ENCODE assay signal across 15 cellular contexts in genomic region chr12:6722863-6723262, GRCh38. TPM values are rescaled to one million over a fixed set of nuclear protein-coding genes. Genes with fewer than 3 reads are reported as not detected.
DNase-seq lines count a peak whose midpoint lies in the region; ATAC-seq, FAIRE-seq and TF ChIP-seq lines count a peak whose summit lies in the region.
"Had no signal": no experiment of that assay in that cellular context is flagged by ENCODE, and none has a peak within 500 bp of the region (broad histone marks: within the 10 kb centered on the region; RNA-seq: fewer than 3 reads in every experiment).

No MANE protein-coding gene starts in this region.

- no peaks in the 10 kb centered on the region for H3K9me2 ChIP-seq in OCI-LY1 (ENCODE audit: low read depth, low read length)

- intact Hi-C loops in HepG2 (cut with micrococcal nuclease; ENCODE audit: unreplicated experiment) (no loop called here), right lobe of liver (cut with DNase I) (loop anchor here (10.0 kb wide), 2 partner anchors 58 to 68 kb away; partner anchors contain the start of gene ING4 (in 1 of the 2)), upper lobe of right lung (cut with DNase I) (no loop called here)

- POLR2A ChIA-PET in HepG2 (lab: Yijun Ruan, JAX), result interaction anchor here (1.0 to 2.6 kb wide), 13 partner anchors 14 to 387 kb away, joined by 3 to 111 read pairs (median 9); partner anchors contain the start of genes CDCA3, MLF2, PTMS and USP5

- H3K4me2 ChIP-seq in HepG2 (ENCODE audit: low read depth, low read length) (peak overlapping the region; percentile 83), OCI-LY1 (ENCODE audit: low read length) (peak overlapping the region; percentile 89)

- no peak for TF ChIP-seq RAD21 in HepG2 (CRISPR knock-in tag; IDR thresholded peaks at IDR 0.05)

- H3K4me1 ChIP-seq in HepG2 (ENCODE audit: insufficient read depth, low read length) (peaks cover 31% of the 10 kb centered on the region), right lobe of liver (peaks cover 0 to 13% (median 0%) of the 10 kb centered on the region in 4 donors), OCI-LY1 (ENCODE audit: insufficient read depth, low read length, severe bottlenecking) (peaks cover 37% of the 10 kb centered on the region), upper lobe of right lung (peaks cover 10% of the 10 kb centered on the region)

- no peaks in the 10 kb centered on the region for H3K27me3 ChIP-seq in HepG2 (ENCODE audit: control insufficient read depth in 1 of 2, insufficient read depth in 2 of 2, low read length in 2 of 2)
- H3K27me3 ChIP-seq in right lobe of liver, result no peaks in the 10 kb centered on the region
- no peaks in the 10 kb centered on the region for H3K27me3 ChIP-seq in OCI-LY1 (ENCODE audit: insufficient read depth, low read length)
- H3K27me3 ChIP-seq in upper lobe of right lung, result no peaks in the 10 kb centered on the region
- H3K27me3 ChIP-seq: thyroid gland had no signal

- H3F3A ChIP-seq in OCI-LY1 (ENCODE audit: insufficient read depth, low read length), result peaks cover 7% of the 10 kb centered on the region; the same call in 1 of the 2 replicates

- ATAC-seq in HepG2, result no peak
- ATAC-seq in right lobe of liver, result no peak
- ATAC-seq in upper lobe of right lung, result no peak
- ATAC-seq in HG02840 (IDR thresholded peaks at IDR 0.05; ENCODE audit: low FRiP score, unreplicated experiment), result no peak

- H3K9ac ChIP-seq in HepG2 (ENCODE audit: insufficient read depth, low read depth, low read length) (peak overlapping the region; percentile 85; the same call in 1 of the 2 replicates), OCI-LY1 (ENCODE audit: low read length) (peak overlapping the region; percentile 87)

- TF ChIP-seq POLR2A in HepG2 (IDR thresholded peaks at IDR 0.05; ENCODE audit: insufficient read depth in 1 of 2, low read depth in 2 of 2, low read length in 2 of 2) (no peak), right lobe of liver (IDR thresholded peaks at IDR 0.05) (no peak), erythroblast (IDR thresholded peaks at IDR 0.05; ENCODE audit: low read length) (no peak)

- H2AFZ ChIP-seq in HepG2 (ENCODE audit: low read length) (no peak overlapping the region), OCI-LY1 (ENCODE audit: low read length) (no peak overlapping the region)

- BruUV-seq in HepG2 (replicated peaks; lab: Mats Ljungman, UMichigan), result no TSS peak

- 65% methylated on average over 3 of the region's 3 CpGs for WGBS in HepG2 (ENCODE audit: low lambda C conversion rate)
- WGBS in right lobe of liver (ENCODE audit: insufficient coverage, low coverage, low lambda C conversion rate, missing lambda C conversion rate), result 65% methylated on average over 3 of the region's 3 CpGs

- no peaks in the 10 kb centered on the region for H4K20me1 ChIP-seq in HepG2 (ENCODE audit: insufficient read depth, low read length)
- no peaks in the 10 kb centered on the region for H4K20me1 ChIP-seq in OCI-LY1 (ENCODE audit: insufficient read depth, low read length)

- H3K79me2 ChIP-seq in HepG2 (ENCODE audit: insufficient read depth, low read length), result peaks cover 3% of the 10 kb centered on the region
- H3K79me2 ChIP-seq in OCI-LY1 (ENCODE audit: insufficient read depth, low read length), result no peaks in the 10 kb centered on the region

- H3K36me3 ChIP-seq in HepG2 (replicated peaks in 1 of 2; ENCODE audit: control insufficient read depth in 1 of 2, insufficient read depth in 2 of 2, low read length in 2 of 2) (peaks cover 0 to under 1% of the 10 kb centered on the region in 2 experiments; a peak in 1 of 5 replicates), right lobe of liver (peaks cover 0 to 5% (median 0%) of the 10 kb centered on the region in 4 donors), OCI-LY1 (ENCODE audit: insufficient read depth, low read length) (no peaks in the 10 kb centered on the region), upper lobe of right lung (peaks cover 5% of the 10 kb centered on the region)

- TF ChIP-seq EP300 in HepG2 (IDR thresholded peaks at IDR 0.05; ENCODE audit: low read depth in 2 of 2, low read length in 2 of 2) (no peak), HepG2 (CRISPR knock-in tag; IDR thresholded peaks at IDR 0.05; ENCODE audit: borderline replicate concordance) (no peak)

- in situ Hi-C loops in HepG2 (cut with HindIII; ENCODE audit: extremely low pct_ligation_motif_present, low pct_unique_long_range_greater_than_20kb), result no loop called here

- DNase-seq in HepG2 (ENCODE audit: low spot score) (no peak), right lobe of liver (no peak), erythroblast (lab: John Stamatoyannopoulos, UW) (peak; percentile 71 to 86), upper lobe of right lung (no peak), iPS-NIHi11 (ENCODE audit: low spot score) (no peak), foreskin fibroblast (no peak)
- DNase-seq: activated CD4-positive, alpha-beta T cell treated with anti-CD3 and anti-CD28 coated beads, Interleukin-2, amount 50 U/mL, for 4 hours; amygdala; head of caudate nucleus; NCI-H510A treated with DMSO at 0.1 percent for 48 hours; right cardiac atrium; thyroid gland had no signal

- H3K27ac ChIP-seq in HepG2 (ENCODE audit: extremely low read length, insufficient read depth, low read length), result no peak overlapping the region
- H3K27ac ChIP-seq in right lobe of liver, result no peak overlapping the region
- H3K27ac ChIP-seq in OCI-LY1 (ENCODE audit: low read depth, low read length, poor library complexity, severe bottlenecking), result peak overlapping the region; percentile 76
- H3K27ac ChIP-seq in upper lobe of right lung, result no peak overlapping the region

- FAIRE-seq in HepG2 (lab: Jason Lieb, UNC), result no peak

- TF ChIP-seq CTCF in HepG2 (CRISPR knock-in tag; IDR thresholded peaks at IDR 0.05) (no peak), right lobe of liver (IDR thresholded peaks at IDR 0.05) (no peak), OCI-LY1 (IDR thresholded peaks at IDR 0.05; ENCODE audit: low read length) (no peak), upper lobe of right lung (IDR thresholded peaks at IDR 0.05) (no peak), foreskin fibroblast (IDR thresholded peaks at IDR 0.05; ENCODE audit: low read depth, low read length) (no peak)

- H3K9me3 ChIP-seq in HepG2 (ENCODE audit: low read length) (no peaks in the 10 kb centered on the region), right lobe of liver (no peaks in the 10 kb centered on the region), OCI-LY1 (ENCODE audit: low read length) (no peaks in the 10 kb centered on the region), upper lobe of right lung (no peaks in the 10 kb centered on the region)
- H3K9me3 ChIP-seq: thyroid gland had no signal

- CTCF ChIA-PET in HepG2 (lab: Yijun Ruan, JAX; ENCODE audit: low intra/inter-chr PET ratio, low total read pairs), result no interaction called here

- H3K4me3 ChIP-seq in HepG2 (replicated peaks in 1 of 3; ENCODE audit: insufficient read depth in 1 of 3, low read depth in 2 of 3, low read length in 3 of 3), result peak overlapping the region in 2 of 3 experiments; percentile 74 to 93; a peak in 3 of 6 replicates
- H3K4me3 ChIP-seq in right lobe of liver, result no peak overlapping the region
- H3K4me3 ChIP-seq in OCI-LY1 (ENCODE audit: low read depth, low read length, poor library complexity, severe bottlenecking), result peak overlapping the region; percentile 69
- peak overlapping the region; percentile 68 for H3K4me3 ChIP-seq in upper lobe of right lung
- H3K4me3 ChIP-seq in foreskin fibroblast (ENCODE audit: low read depth in 1 of 2, low read length in 2 of 2), result no peak overlapping the region

RNA-seq across cellular contexts. Expression of gene COPS7A, which starts 1.0 kb away (rescaled TPM):
- total RNA-seq in HepG2 (2016; rRNA removed; fragmentation: Illumina TruSeq; extraction: Trizol) (38.0 and 40.0 TPM in 2 replicates), right lobe of liver (10 to 100 TPM; 26.7 to 49.5 (median 30.6) TPM), upper lobe of right lung (57.9 TPM)
- 16.6 and 19.7 TPM in 2 replicates for total RNA-seq in HepG2 (2016; cell fraction: cytosol; rRNA removed; fragmentation: Illumina TruSeq; extraction: Trizol; ENCODE audit: low read depth)
- 38.4 and 43.8 TPM in 2 replicates for total RNA-seq in HepG2 (2016; cell fraction: insoluble cytoplasmic fraction; rRNA removed; fragmentation: Illumina TruSeq; extraction: Trizol)
- 33.7 and 38.9 TPM in 2 replicates for total RNA-seq in HepG2 (2016; cell fraction: membrane; rRNA removed; fragmentation: Illumina TruSeq; extraction: Trizol)
- total RNA-seq in HepG2 (2016; cell fraction: nucleus; rRNA removed; fragmentation: Illumina TruSeq; extraction: Trizol), result 20.4 and 24.9 TPM in 2 replicates
- polyA plus RNA-seq in HepG2 (2011; rRNA removed), result 71.4 and 73.6 TPM in 2 replicates
- polyA plus RNA-seq in HepG2 (2011; cell fraction: cytosol; rRNA removed), result 68.4 and 72.5 TPM in 2 replicates
- 96.7 and 97.8 TPM in 2 replicates for polyA plus RNA-seq in HepG2 (2011; cell fraction: nucleus; rRNA removed)
- 27.8 and 28.6 TPM in 2 replicates for polyA plus RNA-seq in HepG2 (2012)
- 16.8 and 17.8 TPM in 2 replicates for polyA plus RNA-seq in HepG2 (2016; cell fraction: cytosol; fragmentation: Illumina TruSeq; extraction: Trizol; ENCODE audit: low read depth)
- 43.9 and 53.4 TPM in 2 replicates for polyA plus RNA-seq in HepG2 (2016; cell fraction: insoluble cytoplasmic fraction; fragmentation: Illumina TruSeq; extraction: Trizol; ENCODE audit: low read depth)
- 27.8 and 32.9 TPM in 2 replicates for polyA plus RNA-seq in HepG2 (2016; cell fraction: membrane; fragmentation: Illumina TruSeq; extraction: Trizol; ENCODE audit: low read depth)
- 43.1 and 49.0 TPM in 2 replicates for polyA plus RNA-seq in HepG2 (2016; cell fraction: nucleus; fragmentation: Illumina TruSeq; extraction: Trizol; ENCODE audit: insufficient read depth, low read depth)
- 54.1 and 62.8 TPM in 2 replicates for polyA minus RNA-seq in HepG2 (2011; rRNA and poly(A)+ RNA removed; ENCODE audit: low replicate concordance)
- polyA minus RNA-seq in HepG2 (2011; cell fraction: cytosol; rRNA and poly(A)+ RNA removed), result 14.6 and 16.3 TPM in 2 replicates
- polyA minus RNA-seq in HepG2 (2011; cell fraction: nucleus; rRNA and poly(A)+ RNA removed), result 9.7 and 12.6 TPM in 2 replicates

RNA-seq across cellular contexts. Expression of gene PIANP, which starts 22.2 kb away (rescaled TPM):
- not detected in 2 replicates for total RNA-seq in HepG2 (2016; rRNA removed; fragmentation: Illumina TruSeq; extraction: Trizol)
- total RNA-seq in HepG2 (2016; cell fraction: cytosol; rRNA removed; fragmentation: Illumina TruSeq; extraction: Trizol; ENCODE audit: low read depth), result not detected in 2 replicates
- not detected in 2 replicates for total RNA-seq in HepG2 (2016; cell fraction: insoluble cytoplasmic fraction; rRNA removed; fragmentation: Illumina TruSeq; extraction: Trizol)
- total RNA-seq in HepG2 (2016; cell fraction: membrane; rRNA removed; fragmentation: Illumina TruSeq; extraction: Trizol), result not detected in 2 replicates
- not detected in 2 replicates for total RNA-seq in HepG2 (2016; cell fraction: nucleus; rRNA removed; fragmentation: Illumina TruSeq; extraction: Trizol)
- polyA plus RNA-seq in HepG2 (2011; rRNA removed), result not detected in 2 replicates
- not detected in 2 replicates for polyA plus RNA-seq in HepG2 (2011; cell fraction: cytosol; rRNA removed)
- polyA plus RNA-seq in HepG2 (2011; cell fraction: nucleus; rRNA removed), result not detected in 2 replicates
- 0.07 TPM in 1 of 2 replicates, not detected in the other for polyA plus RNA-seq in HepG2 (2012)
- polyA plus RNA-seq in HepG2 (2016; cell fraction: cytosol; fragmentation: Illumina TruSeq; extraction: Trizol; ENCODE audit: low read depth), result not detected in 2 replicates
- not detected in 2 replicates for polyA plus RNA-seq in HepG2 (2016; cell fraction: insoluble cytoplasmic fraction; fragmentation: Illumina TruSeq; extraction: Trizol; ENCODE audit: low read depth)
- polyA plus RNA-seq in HepG2 (2016; cell fraction: membrane; fragmentation: Illumina TruSeq; extraction: Trizol; ENCODE audit: low read depth), result not detected in 2 replicates
- polyA plus RNA-seq in HepG2 (2016; cell fraction: nucleus; fragmentation: Illumina TruSeq; extraction: Trizol; ENCODE audit: insufficient read depth, low read depth), result not detected in 2 replicates
- not detected in 2 replicates for polyA minus RNA-seq in HepG2 (2011; rRNA and poly(A)+ RNA removed; ENCODE audit: low replicate concordance)
- polyA minus RNA-seq in HepG2 (2011; cell fraction: cytosol; rRNA and poly(A)+ RNA removed), result not detected in 2 replicates
- polyA minus RNA-seq in HepG2 (2011; cell fraction: nucleus; rRNA and poly(A)+ RNA removed), result not detected in 2 replicates
- total RNA-seq in right lobe of liver, result not detected
- 0.20 TPM for total RNA-seq in upper lobe of right lung
- total RNA-seq: MCF 10A had no signal

RNA-seq across cellular contexts. Expression of gene MLF2, which starts 30.1 kb away (rescaled TPM):
- total RNA-seq in HepG2 (2016; rRNA removed; fragmentation: Illumina TruSeq; extraction: Trizol) (88.1 and 95.8 TPM in 2 replicates), right lobe of liver (100 to 1,000 TPM; 104 to 185 (median 134) TPM), upper lobe of right lung (118 TPM)
- total RNA-seq in HepG2 (2016; cell fraction: cytosol; rRNA removed; fragmentation: Illumina TruSeq; extraction: Trizol; ENCODE audit: low read depth), result 20.8 and 28.2 TPM in 2 replicates
- total RNA-seq in HepG2 (2016; cell fraction: insoluble cytoplasmic fraction; rRNA removed; fragmentation: Illumina TruSeq; extraction: Trizol), result 86.9 and 96.5 TPM in 2 replicates
- 41.7 and 71.5 TPM in 2 replicates for total RNA-seq in HepG2 (2016; cell fraction: membrane; rRNA removed; fragmentation: Illumina TruSeq; extraction: Trizol)
- total RNA-seq in HepG2 (2016; cell fraction: nucleus; rRNA removed; fragmentation: Illumina TruSeq; extraction: Trizol), result 50.4 and 54.8 TPM in 2 replicates
- polyA plus RNA-seq in HepG2 (2011; rRNA removed), result 167 and 178 TPM in 2 replicates
- 182 and 203 TPM in 2 replicates for polyA plus RNA-seq in HepG2 (2011; cell fraction: cytosol; rRNA removed)
- 234 and 240 TPM in 2 replicates for polyA plus RNA-seq in HepG2 (2011; cell fraction: nucleus; rRNA removed)
- 94.9 and 97.7 TPM in 2 replicates for polyA plus RNA-seq in HepG2 (2012)
- 31.3 and 48.0 TPM in 2 replicates for polyA plus RNA-seq in HepG2 (2016; cell fraction: cytosol; fragmentation: Illumina TruSeq; extraction: Trizol; ENCODE audit: low read depth)
- polyA plus RNA-seq in HepG2 (2016; cell fraction: insoluble cytoplasmic fraction; fragmentation: Illumina TruSeq; extraction: Trizol; ENCODE audit: low read depth), result 178 and 184 TPM in 2 replicates
- 69.7 and 93.5 TPM in 2 replicates for polyA plus RNA-seq in HepG2 (2016; cell fraction: membrane; fragmentation: Illumina TruSeq; extraction: Trizol; ENCODE audit: low read depth)
- polyA plus RNA-seq in HepG2 (2016; cell fraction: nucleus; fragmentation: Illumina TruSeq; extraction: Trizol; ENCODE audit: insufficient read depth, low read depth), result 128 and 129 TPM in 2 replicates
- polyA minus RNA-seq in HepG2 (2011; rRNA and poly(A)+ RNA removed; ENCODE audit: low replicate concordance), result 127 and 179 TPM in 2 replicates
- polyA minus RNA-seq in HepG2 (2011; cell fraction: cytosol; rRNA and poly(A)+ RNA removed), result 36.1 and 36.7 TPM in 2 replicates
- polyA minus RNA-seq in HepG2 (2011; cell fraction: nucleus; rRNA and poly(A)+ RNA removed), result 47.3 and 50.7 TPM in 2 replicates

RNA-seq across cellular contexts. Expression of gene ZNF384, which starts 33.7 kb away (rescaled TPM):
- total RNA-seq in HepG2 (2016; rRNA removed; fragmentation: Illumina TruSeq; extraction: Trizol) (23.6 and 24.1 TPM in 2 replicates), right lobe of liver (10 to 100 TPM; 11.9 to 22.3 (median 18.3) TPM), upper lobe of right lung (53.6 TPM)
- 9.5 and 12.0 TPM in 2 replicates for total RNA-seq in HepG2 (2016; cell fraction: cytosol; rRNA removed; fragmentation: Illumina TruSeq; extraction: Trizol; ENCODE audit: low read depth)
- 19.2 and 25.6 TPM in 2 replicates for total RNA-seq in HepG2 (2016; cell fraction: insoluble cytoplasmic fraction; rRNA removed; fragmentation: Illumina TruSeq; extraction: Trizol)
- total RNA-seq in HepG2 (2016; cell fraction: membrane; rRNA removed; fragmentation: Illumina TruSeq; extraction: Trizol), result 22.5 and 24.6 TPM in 2 replicates
- 23.6 and 28.7 TPM in 2 replicates for total RNA-seq in HepG2 (2016; cell fraction: nucleus; rRNA removed; fragmentation: Illumina TruSeq; extraction: Trizol)
- 54.3 and 55.3 TPM in 2 replicates for polyA plus RNA-seq in HepG2 (2011; rRNA removed)
- polyA plus RNA-seq in HepG2 (2011; cell fraction: cytosol; rRNA removed), result 26.5 and 29.9 TPM in 2 replicates
- polyA plus RNA-seq in HepG2 (2011; cell fraction: nucleus; rRNA removed), result 112 and 139 TPM in 2 replicates
- 40.4 and 40.6 TPM in 2 replicates for polyA plus RNA-seq in HepG2 (2012)
- polyA plus RNA-seq in HepG2 (2016; cell fraction: cytosol; fragmentation: Illumina TruSeq; extraction: Trizol; ENCODE audit: low read depth), result 10.8 and 12.9 TPM in 2 replicates
- 33.3 and 40.1 TPM in 2 replicates for polyA plus RNA-seq in HepG2 (2016; cell fraction: insoluble cytoplasmic fraction; fragmentation: Illumina TruSeq; extraction: Trizol; ENCODE audit: low read depth)
- 24.4 and 28.3 TPM in 2 replicates for polyA plus RNA-seq in HepG2 (2016; cell fraction: membrane; fragmentation: Illumina TruSeq; extraction: Trizol; ENCODE audit: low read depth)
- 82.1 and 94.6 TPM in 2 replicates for polyA plus RNA-seq in HepG2 (2016; cell fraction: nucleus; fragmentation: Illumina TruSeq; extraction: Trizol; ENCODE audit: insufficient read depth, low read depth)
- polyA minus RNA-seq in HepG2 (2011; rRNA and poly(A)+ RNA removed; ENCODE audit: low replicate concordance), result 80.0 and 92.0 TPM in 2 replicates
- polyA minus RNA-seq in HepG2 (2011; cell fraction: cytosol; rRNA and poly(A)+ RNA removed), result 13.9 and 16.4 TPM in 2 replicates
- polyA minus RNA-seq in HepG2 (2011; cell fraction: nucleus; rRNA and poly(A)+ RNA removed), result 55.5 and 59.3 TPM in 2 replicates

RNA-seq across cellular contexts. Expression of gene PTMS, which starts 43.3 kb away (rescaled TPM):
- total RNA-seq in HepG2 (2016; rRNA removed; fragmentation: Illumina TruSeq; extraction: Trizol) (40.5 and 42.1 TPM in 2 replicates), right lobe of liver (100 to 1,000 TPM; 113 to 484 (median 404) TPM), upper lobe of right lung (323 TPM)
- total RNA-seq in HepG2 (2016; cell fraction: cytosol; rRNA removed; fragmentation: Illumina TruSeq; extraction: Trizol; ENCODE audit: low read depth), result 20.4 and 25.8 TPM in 2 replicates
- total RNA-seq in HepG2 (2016; cell fraction: insoluble cytoplasmic fraction; rRNA removed; fragmentation: Illumina TruSeq; extraction: Trizol), result 34.7 and 40.6 TPM in 2 replicates
- 33.5 and 39.4 TPM in 2 replicates for total RNA-seq in HepG2 (2016; cell fraction: membrane; rRNA removed; fragmentation: Illumina TruSeq; extraction: Trizol)
- total RNA-seq in HepG2 (2016; cell fraction: nucleus; rRNA removed; fragmentation: Illumina TruSeq; extraction: Trizol), result 24.6 and 26.7 TPM in 2 replicates
- 79.1 and 82.4 TPM in 2 replicates for polyA plus RNA-seq in HepG2 (2011; rRNA removed)
- 82.7 and 86.9 TPM in 2 replicates for polyA plus RNA-seq in HepG2 (2011; cell fraction: cytosol; rRNA removed)
- polyA plus RNA-seq in HepG2 (2011; cell fraction: nucleus; rRNA removed), result 107 and 116 TPM in 2 replicates
- 128 and 237 TPM in 2 replicates for polyA plus RNA-seq in HepG2 (2012)
- polyA plus RNA-seq in HepG2 (2016; cell fraction: cytosol; fragmentation: Illumina TruSeq; extraction: Trizol; ENCODE audit: low read depth), result 96.6 and 97.7 TPM in 2 replicates
- polyA plus RNA-seq in HepG2 (2016; cell fraction: insoluble cytoplasmic fraction; fragmentation: Illumina TruSeq; extraction: Trizol; ENCODE audit: low read depth), result 162 and 207 TPM in 2 replicates
- 140 and 143 TPM in 2 replicates for polyA plus RNA-seq in HepG2 (2016; cell fraction: membrane; fragmentation: Illumina TruSeq; extraction: Trizol; ENCODE audit: low read depth)
- polyA plus RNA-seq in HepG2 (2016; cell fraction: nucleus; fragmentation: Illumina TruSeq; extraction: Trizol; ENCODE audit: insufficient read depth, low read depth), result 169 and 175 TPM in 2 replicates
- polyA minus RNA-seq in HepG2 (2011; rRNA and poly(A)+ RNA removed; ENCODE audit: low replicate concordance), result 46.9 and 158 TPM in 2 replicates
- polyA minus RNA-seq in HepG2 (2011; cell fraction: cytosol; rRNA and poly(A)+ RNA removed), result 19.3 and 21.6 TPM in 2 replicates
- 8.1 and 13.0 TPM in 2 replicates for polyA minus RNA-seq in HepG2 (2011; cell fraction: nucleus; rRNA and poly(A)+ RNA removed)

Comparison
In these comparisons a context has a peak if more than half of its experiments do, and no peak if none do; other contexts are left out.
1. H3K4me3 ChIP-seq: peak in HepG2 (2 of 3), OCI-LY1 (single experiment) and upper lobe of right lung (single experiment); none in right lobe of liver (0 of 3) and foreskin fibroblast (0 of 2).
2. intact Hi-C loops: an anchor here in right lobe of liver (10.0 kb wide); none called in HepG2 and upper lobe of right lung.
3. DNase-seq: peak in erythroblast (2 of 2); none in HepG2 (single experiment), right lobe of liver (0 of 3), upper lobe of right lung (single experiment), iPS-NIHi11 (single experiment) and foreskin fibroblast (0 of 2).